In genomic region chr16:84371553-84371865, GRCh38 we compare ENCODE assay signal across 18 cellular contexts. TPM values are rescaled to one million over a fixed set of nuclear protein-coding genes. Genes with fewer than 3 reads are reported as not detected.
DNase-seq lines count a peak whose midpoint lies in the region; ATAC-seq, FAIRE-seq and TF ChIP-seq lines count a peak whose summit lies in the region.
"Had no signal": no experiment of that assay in that cellular context is flagged by ENCODE, and none has a peak within 500 bp of the region (broad histone marks: within the 10 kb centered on the region; RNA-seq: fewer than 3 reads in every experiment).

No MANE protein-coding gene starts in this region.

- H4K91ac ChIP-seq in H1 (replicated peaks; ENCODE audit: insufficient read length, low read length), result no peak overlapping the region

- no peaks in the 10 kb centered on the region for H3K79me1 ChIP-seq in H1 (ENCODE audit: low read depth, low read length)

- H4K8ac ChIP-seq in H1 (ENCODE audit: extremely low read depth, insufficient read depth, low read length), result no peak overlapping the region

- H2AK5ac ChIP-seq in H1 (ENCODE audit: low read depth, low read length), result no peak overlapping the region

- H2AFZ ChIP-seq in PC-3 (ENCODE audit: low read length) (no peak overlapping the region), H1 (ENCODE audit: low read length) (no peak overlapping the region), mammary epithelial cell (ENCODE audit: low read depth, low read length) (no peak overlapping the region)
- H2AFZ ChIP-seq: GM23248 had no signal

- no peak overlapping the region for H4K5ac ChIP-seq in H1 (ENCODE audit: insufficient read length, low read depth, low read length)

- in situ Hi-C loops in transverse colon (cut with MboI; ENCODE audit: low pct_ligation_motif_present in 1 of 4, low pct_unique_long_range_greater_than_20kb in 1 of 4, low sequenced_read_pairs in 3 of 4), result no loop called here
- in situ Hi-C loops in mammary epithelial cell (cut with MboI; ENCODE audit: low sequenced_read_pairs in 2 of 2), result no loop called here

- H3K18ac ChIP-seq in H1 (ENCODE audit: extremely low read depth, low read length), result no peak overlapping the region

- FAIRE-seq in H1 (lab: Jason Lieb, UNC), result no peak
- FAIRE-seq: HepG2, HTR-8/SVneo had no signal

- H3K9ac ChIP-seq in PC-3 (ENCODE audit: low read length) (no peak overlapping the region), H1 (replicated peaks in 1 of 4; ENCODE audit: extremely low read depth in 1 of 4, low read depth in 3 of 4, low read length in 3 of 4) (no peak overlapping the region), mammary epithelial cell (ENCODE audit: insufficient read depth, low read length) (no peak overlapping the region)
- H3K9ac ChIP-seq: GM23248, KMS-11 had no signal

- TF ChIP-seq EP300 in H1 (IDR thresholded peaks at IDR 0.05; ENCODE audit: borderline replicate concordance in 1 of 2, low read depth in 2 of 2, low read length in 2 of 2) (no peak), transverse colon (IDR thresholded peaks at IDR 0.05; ENCODE audit: low read depth) (no peak)

- DNase-seq in PC-3, result no peak
- DNase-seq in H1 (ENCODE audit: low read depth in 1 of 2, low spot score in 2 of 2), result no peak
- DNase-seq in transverse colon, result no peak
- DNase-seq in mammary epithelial cell, result no peak
- DNase-seq: ACHN; C1 segment of cervical spinal cord; CD4-positive, alpha-beta memory T cell; DND-41; GF-D8; GM23248; H7 had no signal

- no peak for TF ChIP-seq RAD21 in H1 (IDR thresholded peaks at IDR 0.05 in 1 of 2, conservative IDR thresholded peaks at IDR 0.05 in 1 of 2; ENCODE audit: low read depth in 2 of 2, low read length in 2 of 2)

- H2BK12ac ChIP-seq in H1 (ENCODE audit: low read depth, low read length), result peak overlapping the region; percentile 7; the same call in 1 of the 2 replicates

- peaks cover 23% of the 10 kb centered on the region for H3K4me1 ChIP-seq in PC-3 (ENCODE audit: insufficient read depth, low read length)
- H3K4me1 ChIP-seq in H1 (replicated peaks in 1 of 4; ENCODE audit: control insufficient read depth in 3 of 4, insufficient read depth in 4 of 4, low read length in 3 of 4), result peaks cover 0 to 18% (median 11%) of the 10 kb centered on the region in 4 experiments; a peak in 6 of 7 replicates
- H3K4me1 ChIP-seq in transverse colon, result peaks cover 0 to 27% (median 14%) of the 10 kb centered on the region in 4 donors
- peaks cover 10% of the 10 kb centered on the region for H3K4me1 ChIP-seq in mammary epithelial cell (ENCODE audit: insufficient read depth, low read length)

- H3K14ac ChIP-seq in H1 (ENCODE audit: insufficient read length), result no peak overlapping the region

- BruUV-seq in PC-3 (replicated peaks; lab: Mats Ljungman, UMichigan) (no TSS peak), mammary epithelial cell (replicated peaks; lab: Mats Ljungman, UMichigan) (no TSS peak)

- H3K23ac ChIP-seq in H1 (ENCODE audit: insufficient read length), result no peak overlapping the region

- 79% methylated on average over 4 of the region's 4 CpGs; no CpG with 5 or more reads in 1 of the 2 experiments for WGBS in H1 (ENCODE audit: extremely low coverage in 1 of 2, insufficient coverage in 1 of 2, insufficient read length in 1 of 2, insufficient replicate concordance in 2 of 2, low coverage in 1 of 2, low lambda C conversion rate in 2 of 2, missing lambda C conversion rate in 1 of 2), 2 experiments
- 55% methylated on average over 4 of the region's 4 CpGs; no CpG with 5 or more reads in 1 of the 2 donors for WGBS in transverse colon (ENCODE audit: low coverage in 1 of 2), 2 donors
- WGBS in mammary epithelial cell (ENCODE audit: low coverage, missing lambda C conversion rate), result 32% methylated on average over 4 of the region's 4 CpGs

- H3K4me2 ChIP-seq in PC-3 (ENCODE audit: low read length) (peak overlapping the region; percentile 98), H1 (ENCODE audit: insufficient read depth in 1 of 2, low read depth in 2 of 2, low read length in 2 of 2) (no peak overlapping the region), mammary epithelial cell (ENCODE audit: insufficient read depth, low read depth, low read length) (no peak overlapping the region)
- H3K4me2 ChIP-seq: KMS-11 had no signal

- no peak overlapping the region for H2BK5ac ChIP-seq in H1 (ENCODE audit: low read depth, low read length)

- H3K9me3 ChIP-seq in PC-3 (ENCODE audit: low read length) (no peaks in the 10 kb centered on the region), H1 (ENCODE audit: insufficient read depth in 2 of 2, low read depth in 1 of 2, low read length in 1 of 2) (no peaks in the 10 kb centered on the region), transverse colon (no peaks in the 10 kb centered on the region), mammary epithelial cell (replicated peaks; ENCODE audit: insufficient read depth, low read length) (no peaks in the 10 kb centered on the region)

- POLR2A ChIA-PET in PC-3 (lab: Charles Lee; ENCODE audit: unreplicated experiment) (no interaction called here), H1 (lab: Charles Lee; ENCODE audit: partially characterized antibody) (no interaction called here)

- intact Hi-C loops in PC-3 (cut with micrococcal nuclease) (no loop called here), transverse colon (cut with DNase I; ENCODE audit: low total_unique reads) (no loop called here), mammary epithelial cell (cut with micrococcal nuclease) (no loop called here)

- TF ChIP-seq POLR2A in H1 (IDR thresholded peaks at IDR 0.05; ENCODE audit: control extremely low read depth in 1 of 2, low read depth in 2 of 2, low read length in 2 of 2) (no peak), transverse colon (IDR thresholded peaks at IDR 0.05) (no peak)

- H3K36me3 ChIP-seq in PC-3 (ENCODE audit: low read depth, low read length), result no peaks in the 10 kb centered on the region
- H3K36me3 ChIP-seq in H1 (ENCODE audit: control insufficient read depth in 2 of 4, insufficient read depth in 4 of 4, low read length in 3 of 4), result no peaks in the 10 kb centered on the region
- no peaks in the 10 kb centered on the region for H3K36me3 ChIP-seq in transverse colon
- H3K36me3 ChIP-seq in mammary epithelial cell (ENCODE audit: insufficient read depth, low read length), result no peaks in the 10 kb centered on the region

- no peaks in the 10 kb centered on the region for H4K20me1 ChIP-seq in PC-3 (ENCODE audit: low read length)
- H4K20me1 ChIP-seq in H1 (replicated peaks in 1 of 2; ENCODE audit: control insufficient read depth in 1 of 2, insufficient read depth in 2 of 2, low read length in 2 of 2), result no peaks in the 10 kb centered on the region
- H4K20me1 ChIP-seq in mammary epithelial cell (ENCODE audit: insufficient read depth, low read length), result no peaks in the 10 kb centered on the region

- CTCF ChIA-PET in PC-3 (lab: Charles Lee) (no interaction called here), H1 (lab: Charles Lee; ENCODE audit: partially characterized antibody) (interaction anchor here (0.7 to 1.6 kb wide), 7 partner anchors 9 to 113 kb away, joined by 3 to 6 read pairs (median 4); no protein-coding TSS in a partner anchor), mammary epithelial cell (lab: Charles Lee; ENCODE audit: low non-redundant PET) (no interaction called here)

- H3K9me2 ChIP-seq in PC-3 (replicated peaks; ENCODE audit: low read length), result no peaks in the 10 kb centered on the region

- H2BK20ac ChIP-seq in H1 (ENCODE audit: low read length), result no peak overlapping the region

- dilution Hi-C loops in mammary epithelial cell (cut with HindIII; ENCODE audit: low sequenced_read_pairs), result loop anchor here (5.0 kb wide), 3 partner anchors 41 to 74 kb away; no protein-coding TSS in a partner anchor

- peaks cover 76% of the 10 kb centered on the region for H3K79me2 ChIP-seq in PC-3 (ENCODE audit: low read length)
- H3K79me2 ChIP-seq in H1 (ENCODE audit: control insufficient read depth in 1 of 2, insufficient read depth in 2 of 2, low read length in 2 of 2), result no peaks in the 10 kb centered on the region
- no peaks in the 10 kb centered on the region for H3K79me2 ChIP-seq in mammary epithelial cell (ENCODE audit: insufficient read depth, low read length)

- no peak overlapping the region for H3K56ac ChIP-seq in H1 (replicated peaks; ENCODE audit: insufficient read length, low read depth, low read length)

- ATAC-seq in PC-3 (no peak), GM19023 (IDR thresholded peaks at IDR 0.05; ENCODE audit: unreplicated experiment) (no peak), HG03025 (IDR thresholded peaks at IDR 0.05; ENCODE audit: low FRiP score, unreplicated experiment) (no peak)

- no peak for TF ChIP-seq CTCF in C4-2B (conservative IDR thresholded peaks at IDR 0.05)
- no peak for TF ChIP-seq CTCF in PC-3 (conservative IDR thresholded peaks at IDR 0.05; ENCODE audit: low read depth, low read length)
- no peak for TF ChIP-seq CTCF in H1 (IDR thresholded peaks at IDR 0.05; ENCODE audit: control extremely low read depth in 1 of 3, insufficient read depth in 1 of 3, low read depth in 1 of 3, low read length in 3 of 3)
- TF ChIP-seq CTCF in transverse colon (IDR thresholded peaks at IDR 0.05), result no peak
- no peak for TF ChIP-seq CTCF in mammary epithelial cell (conservative IDR thresholded peaks at IDR 0.05 in 1 of 2, IDR thresholded peaks at IDR 0.05 in 1 of 2; ENCODE audit: extremely low read depth in 1 of 2, insufficient read depth in 1 of 2, low read depth in 1 of 2, low read length in 2 of 2)

- H3K27ac ChIP-seq in C4-2B, result peak overlapping the region; percentile 34
- 0 out of 2 replicates have a peak overlapping the region, but pooled peaks have one; percentile 94 for H3K27ac ChIP-seq in PC-3 (ENCODE audit: low read length)
- no peak overlapping the region for H3K27ac ChIP-seq in H1 (ENCODE audit: low read depth, low read length)
- peak overlapping the region in 3 of 4 donors; percentile 90 to 91 (median 90) for H3K27ac ChIP-seq in transverse colon
- H3K27ac ChIP-seq in mammary epithelial cell (ENCODE audit: insufficient read depth, low read depth, low read length), result no peak overlapping the region
- H3K27ac ChIP-seq: GM23248, KMS-11 had no signal

- 0 out of 2 replicates have a peak overlapping the region, but pooled peaks have one; percentile 48 for H2BK15ac ChIP-seq in H1 (ENCODE audit: low read length)

- H3K27me3 ChIP-seq in PC-3 (ENCODE audit: low read length), result no peaks in the 10 kb centered on the region
- H3K27me3 ChIP-seq in H1 (replicated peaks in 1 of 4; ENCODE audit: control insufficient read depth in 3 of 4, extremely low read depth in 1 of 4, insufficient read depth in 3 of 4, low read length in 3 of 4), result peaks cover 0 to 18% (median 15%) of the 10 kb centered on the region in 4 experiments; a peak in 6 of 7 replicates
- H3K27me3 ChIP-seq in transverse colon, result peaks cover 34% of the 10 kb centered on the region
- peaks cover 26% of the 10 kb centered on the region for H3K27me3 ChIP-seq in mammary epithelial cell (ENCODE audit: insufficient read depth, low read length)

- no peak overlapping the region for H2BK120ac ChIP-seq in H1 (replicated peaks; ENCODE audit: low read depth, low read length)

- no peaks in the 10 kb centered on the region for H3F3A ChIP-seq in PC-3 (ENCODE audit: low read length, unreplicated experiment)

- H3K4me3 ChIP-seq in PC-3 (ENCODE audit: low read length), result no peak overlapping the region
- no peak overlapping the region for H3K4me3 ChIP-seq in H1 (ENCODE audit: extremely low read depth in 1 of 4, insufficient read depth in 2 of 4, low read depth in 3 of 4, low read length in 4 of 4)
- H3K4me3 ChIP-seq in transverse colon, result no peak overlapping the region
- H3K4me3 ChIP-seq in mammary epithelial cell (replicated peaks in 1 of 3; ENCODE audit: insufficient read depth in 1 of 3, low read depth in 2 of 3, low read length in 3 of 3), result no peak overlapping the region
- H3K4me3 ChIP-seq: GM23248 had no signal

- H3K23me2 ChIP-seq in H1 (ENCODE audit: low read depth, low read length), result peaks cover 11% of the 10 kb centered on the region; the same call in 1 of the 2 replicates

- H3K4ac ChIP-seq in H1 (replicated peaks; ENCODE audit: insufficient read length, low read depth, low read length), result no peak overlapping the region

RNA-seq across cellular contexts. Expression of gene ATP2C2, which starts 3.2 kb away (rescaled TPM):
- total RNA-seq in PC-3 (2014; rRNA removed), result 26.0 and 40.5 TPM in 2 replicates
- total RNA-seq in H1 (2021; fragmentation: NEBNext Ultra II Directional; extraction: Animal tissue kit (Norgen Biotek cat#: 25700)), result 2.8 and 3.6 TPM in 2 replicates
- polyA plus RNA-seq in H1 (2011; rRNA removed), result 1.2 and 2.6 TPM in 2 replicates
- 2.7 TPM for polyA plus RNA-seq in H1 (2011; cell fraction: cytosol; rRNA removed)
- polyA plus RNA-seq in H1 (2011; cell fraction: nucleus; rRNA removed), result 12.0 TPM
- polyA plus RNA-seq in H1 (2012, experiment 1 of 2), result 2.1 to 2.4 TPM (median 2.3 TPM) in 4 replicates
- polyA plus RNA-seq in H1 (2012, experiment 2 of 2), result 0.88 TPM
- polyA plus RNA-seq in H1 (2013, experiment 1 of 2), result 2.2 TPM
- 2.4 TPM for polyA plus RNA-seq in H1 (2013, experiment 2 of 2)
- polyA minus RNA-seq in H1 (2011; rRNA and poly(A)+ RNA removed), result 1.7 and 4.0 TPM in 2 replicates
- polyA minus RNA-seq in H1 (2011; cell fraction: cytosol; rRNA and poly(A)+ RNA removed), result 4.5 TPM
- 3.3 TPM for polyA minus RNA-seq in H1 (2011; cell fraction: nucleus; rRNA and poly(A)+ RNA removed)
- total RNA-seq in transverse colon, result 1,000 to 10,000 TPM in 1 of 4 donors, 100 to 1,000 TPM in 3; 138 to 3,342 (median 155) TPM
- total RNA-seq in mammary epithelial cell, result under 1 TPM; 0.19 to 0.67 TPM
- not detected for polyA plus RNA-seq in mammary epithelial cell
- polyA minus RNA-seq in mammary epithelial cell, result not detected
- total RNA-seq: A172; CD4-positive, alpha-beta memory T cell; GM23248; HepG2 had no signal
- polyA plus RNA-seq: CD4-positive, alpha-beta memory T cell had no signal

Comparison
In these comparisons a context has a peak if more than half of its experiments do, and no peak if none do; other contexts are left out.
1. H3K27ac ChIP-seq: peak in C4-2B (single experiment), PC-3 (single experiment) and transverse colon (3 of 4); none in H1 (single experiment) and mammary epithelial cell (single experiment).